Comparison of ENCODE assay signal across 26 cellular contexts in the genomic region with DNA sequence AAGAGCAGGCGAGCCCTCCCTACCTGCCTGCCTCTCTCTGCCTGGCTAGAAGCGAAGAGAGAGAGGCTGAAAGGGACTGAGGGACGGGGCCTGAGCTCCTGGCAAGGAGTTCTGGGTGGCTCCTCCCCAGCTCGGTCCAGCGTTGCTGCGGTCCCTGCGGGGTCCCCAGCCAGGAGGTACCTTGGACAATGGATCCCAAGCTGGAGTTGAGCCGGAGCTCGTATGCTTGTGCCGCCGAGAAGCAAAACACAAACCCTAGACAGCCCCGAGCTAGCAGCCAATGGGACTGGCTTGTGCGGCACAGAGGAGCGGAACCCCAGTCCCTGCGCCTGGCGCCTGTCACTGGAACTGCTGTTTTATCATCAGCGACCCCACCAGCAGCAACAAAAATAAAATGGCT. TPM values are rescaled to one million over a fixed set of nuclear protein-coding genes. Genes with fewer than 3 reads are reported as not detected.
"Had no signal": no experiment of that assay in that cellular context is flagged by ENCODE, and none has a peak within 500 bp of the region (broad histone marks: within the 10 kb centered on the region; RNA-seq: fewer than 3 reads in every experiment).

No MANE protein-coding gene starts in this region.

- H3K9me3 Mint-ChIP-seq: naive thymus-derived CD8-positive, alpha-beta T cell; neural crest cell; stimulated activated naive B cell treated with anti-CD40 and anti-IgM and Interleukin-4, amounts not matched to agents 10 μg/mL and 1 μg/mL and 100 μg/mL, for 72 hours; stimulated activated naive CD8-positive, alpha-beta T cell treated with anti-CD3 and anti-CD28 coated beads, Interleukin-15, amount 100 ng/mL, for 72 hours had no signal

- H3K4me3 Mint-ChIP-seq: naive thymus-derived CD8-positive, alpha-beta T cell; neural crest cell; stimulated activated naive B cell treated with anti-CD40 and anti-IgM and Interleukin-4, amounts not matched to agents 10 μg/mL and 1 μg/mL and 100 μg/mL, for 72 hours; stimulated activated naive CD8-positive, alpha-beta T cell treated with anti-CD3 and anti-CD28 coated beads, Interleukin-15, amount 100 ng/mL, for 72 hours had no signal

- H3K27ac ChIP-seq: heart left ventricle, ovary, psoas muscle, thyroid gland, uterus had no signal

- H3K4me3 ChIP-seq: heart left ventricle, mucosa of descending colon, ovary, psoas muscle, right lobe of liver, thyroid gland, upper lobe of left lung, uterus had no signal

- ATAC-seq: esophagus mucosa; left cardiac atrium; mucosa of descending colon; naive thymus-derived CD8-positive, alpha-beta T cell; psoas muscle; right lobe of liver; stimulated activated naive B cell treated with anti-CD40 and anti-IgM and Interleukin-4, amounts not matched to agents 10 μg/mL and 1 μg/mL and 100 μg/mL, for 72 hours; stimulated activated naive CD8-positive, alpha-beta T cell treated with anti-CD3 and anti-CD28 coated beads, Interleukin-15, amount 100 ng/mL, for 72 hours had no signal

- H3K36me3 ChIP-seq: heart left ventricle, ovary, thyroid gland, upper lobe of left lung, uterus had no signal

- DNase-seq: central memory CD4-positive, alpha-beta T cell; cortex of kidney; effector memory CD4-positive, alpha-beta T cell; heart left ventricle; hippocampal formation; left cardiac atrium; naive thymus-derived CD8-positive, alpha-beta T cell; nucleus accumbens; ovary; psoas muscle; right lobe of liver; stimulated activated CD4-positive, alpha-beta T cell treated with anti-CD3 and anti-CD28 coated beads, Interleukin-15, amount 100 ng/mL, for 24 hours; stimulated activated CD4-positive, alpha-beta T cell treated with anti-CD3 and anti-CD28 coated beads, Interleukin-1b, Interleukin-23, amount 100 ng/mL, for 48 hours; stimulated activated CD4-positive, alpha-beta T cell treated with anti-CD3 and anti-CD28 coated beads, Interleukin-4, amount 100 ng/mL, for 4 hours; stimulated activated naive B cell treated with anti-CD40 and anti-IgM and Interleukin-4, amounts not matched to agents 10 μg/mL and 1 μg/mL and 100 μg/mL, for 72 hours; stimulated activated naive CD8-positive, alpha-beta T cell treated with anti-CD3 and anti-CD28 coated beads, Interleukin-15, amount 100 ng/mL, for 72 hours; thyroid gland; uterus had no signal

- H3K27me3 ChIP-seq: heart left ventricle, ovary, right lobe of liver, thyroid gland, upper lobe of left lung, uterus had no signal

- H3K4me1 Mint-ChIP-seq: naive thymus-derived CD8-positive, alpha-beta T cell; stimulated activated naive B cell treated with anti-CD40 and anti-IgM and Interleukin-4, amounts not matched to agents 10 μg/mL and 1 μg/mL and 100 μg/mL, for 72 hours; stimulated activated naive CD8-positive, alpha-beta T cell treated with anti-CD3 and anti-CD28 coated beads, Interleukin-15, amount 100 ng/mL, for 72 hours had no signal

- H3K27ac Mint-ChIP-seq: naive thymus-derived CD8-positive, alpha-beta T cell; stimulated activated naive B cell treated with anti-CD40 and anti-IgM and Interleukin-4, amounts not matched to agents 10 μg/mL and 1 μg/mL and 100 μg/mL, for 72 hours; stimulated activated naive CD8-positive, alpha-beta T cell treated with anti-CD3 and anti-CD28 coated beads, Interleukin-15, amount 100 ng/mL, for 72 hours had no signal

- H3K4me1 ChIP-seq: thyroid gland, uterus had no signal

RNA-seq across cellular contexts. Expression of gene SLC25A18, which starts 18.3 kb away (rescaled TPM):
- total RNA-seq: chondrocyte; fibroblast of lung; glomerular endothelial cell; lung microvascular endothelial cell; naive thymus-derived CD8-positive, alpha-beta T cell had no signal
- polyA plus RNA-seq: naive thymus-derived CD8-positive, alpha-beta T cell had no signal
